ENCODE assay signal across 9 cellular contexts in genomic region chr21:30831194-30831765, GRCh38. TPM values are rescaled to one million over a fixed set of nuclear protein-coding genes. Genes with fewer than 3 reads are reported as not detected.
A peak's percentile ranks its signal among the peaks of the same experiment; 100 is the strongest.
DNase-seq lines count a peak whose midpoint lies in the region; ATAC-seq and TF ChIP-seq lines count a peak whose summit lies in the region.
"Had no signal": no experiment of that assay in that cellular context is flagged by ENCODE, and none has a peak within 500 bp of the region (broad histone marks: within the 10 kb centered on the region; RNA-seq: fewer than 3 reads in every experiment).

No MANE protein-coding gene starts in this region.

- CTCF ChIA-PET in AG04450 (lab: Charles Lee): no interaction called here

- H3K4me3 ChIP-seq in AG04450 (ENCODE audit: low read depth, low read length) (no peak overlapping the region), GM12875 (ENCODE audit: low read depth, low read length) (no peak overlapping the region), SK-N-MC (no peak overlapping the region), epithelial cell of esophagus (ENCODE audit: low read length) (no peak overlapping the region)

- peak; percentile 12; the same call in 1 of the 2 replicates for TF ChIP-seq CTCF in AG04450 (IDR thresholded peaks at IDR 0.05; ENCODE audit: low read depth, low read length)
- peak; percentile 49; the same call in 1 of the 2 replicates for TF ChIP-seq CTCF in GM12875 (IDR thresholded peaks at IDR 0.05; ENCODE audit: borderline replicate concordance, insufficient read depth, low read depth, low read length)
- TF ChIP-seq CTCF in epithelial cell of esophagus (IDR thresholded peaks at IDR 0.05; ENCODE audit: insufficient read depth, low read depth, low read length, missing control alignments): peak; percentile 29

- no peaks in the 10 kb centered on the region for H3K27me3 ChIP-seq in AG04450 (ENCODE audit: control insufficient read depth, insufficient read depth, low read length)

- no peak overlapping the region for H3K9ac ChIP-seq in SK-N-MC (ENCODE audit: insufficient read length)

- DNase-seq in AG04450 (ENCODE audit: low read depth, low spot score) (no peak), SK-N-MC (ENCODE audit: low read depth, low spot score) (peak; percentile 3), epithelial cell of esophagus (ENCODE audit: low read depth) (peak; percentile 17), retina (no peak), left cardiac atrium (no peak)
- peak; percentile 19 to 21 for DNase-seq in stimulated activated CD4-positive, alpha-beta T cell treated with anti-CD3 and anti-CD28 coated beads, Interleukin-4, amount 100 ng/mL, for 48 hours (ENCODE audit: low read depth in 2 of 2)

- no peaks in the 10 kb centered on the region for H3K36me3 ChIP-seq in SK-N-MC (ENCODE audit: insufficient read depth, low read length)

- H3K27ac ChIP-seq in AG04450 (ENCODE audit: low read depth, low read length): no peak overlapping the region
- H3K27ac ChIP-seq in SK-N-MC: no peak overlapping the region

- H3K9me3 ChIP-seq in AG04450 (ENCODE audit: control insufficient read depth, insufficient read depth, low read length) (peaks cover 14% of the 10 kb centered on the region; the same call in 1 of the 2 replicates), SK-N-MC (ENCODE audit: low read depth, low read length) (no peaks in the 10 kb centered on the region)

- POLR2A ChIA-PET in AG04450 (lab: Yijun Ruan, JAX): no interaction called here

- intact Hi-C loops in left cardiac atrium (cut with DNase I): loop anchor here (5.0 kb wide), 2 partner anchors 251 to 256 kb away; no protein-coding TSS in a partner anchor

- ATAC-seq in left cardiac atrium: no peak
- no peak for ATAC-seq in HG02981 (IDR thresholded peaks at IDR 0.05; ENCODE audit: unreplicated experiment)

RNA-seq across cellular contexts. Expression of gene KRTAP7-1, which starts 1.7 kb away (rescaled TPM):
- not detected in 2 replicates for polyA plus RNA-seq in AG04450 (2011; rRNA removed)
- not detected in 2 replicates for polyA minus RNA-seq in AG04450 (2011; rRNA and poly(A)+ RNA removed)
- not detected for total RNA-seq in left cardiac atrium
- polyA plus RNA-seq: esophagus had no signal

RNA-seq across cellular contexts. Expression of gene KRTAP8-1, which starts 18.2 kb away (rescaled TPM):
- not detected in 2 replicates for polyA plus RNA-seq in AG04450 (2011; rRNA removed)
- polyA minus RNA-seq in AG04450 (2011; rRNA and poly(A)+ RNA removed): not detected in 2 replicates
- total RNA-seq in left cardiac atrium: not detected
- polyA plus RNA-seq: esophagus had no signal

RNA-seq across cellular contexts. Expression of gene KRTAP11-1, which starts 50.1 kb away (rescaled TPM):
- polyA plus RNA-seq in AG04450 (2011; rRNA removed): not detected in 2 replicates
- not detected in 2 replicates for polyA minus RNA-seq in AG04450 (2011; rRNA and poly(A)+ RNA removed)
- total RNA-seq in left cardiac atrium: not detected
- polyA plus RNA-seq: esophagus had no signal

Comparison
In these comparisons a context has a peak if more than half of its experiments do, and no peak if none do; other contexts are left out.
1. DNase-seq: peak in SK-N-MC (single experiment), epithelial cell of esophagus (single experiment) and stimulated activated CD4-positive, alpha-beta T cell treated with anti-CD3 and anti-CD28 coated beads, Interleukin-4, amount 100 ng/mL, for 48 hours (2 of 2); none in AG04450 (single experiment), retina (single experiment) and left cardiac atrium (single experiment).
2. Peak in every context shown above with its lines, with median percentiles within 50 percentile points of each other: CTCF ChIP-seq.